8 cellular contexts compared by ENCODE assay signal in genomic region chr19:1439525-1440417, GRCh38. TPM values are rescaled to one million over a fixed set of nuclear protein-coding genes. Genes with fewer than 3 reads are reported as not detected.
DNase-seq lines count a peak whose midpoint lies in the region; ATAC-seq and TF ChIP-seq lines count a peak whose summit lies in the region.
"Not testable (repeated sequence)": the region's sequence is repeated elsewhere in the genome, so short reads cannot be mapped to it uniquely, and the experiment has no call there.

No MANE protein-coding gene starts in this region.

- H3K27me3 Mint-ChIP-seq in T-cell; activated naive CD8-positive, alpha-beta T cell treated with anti-CD3 and anti-CD28 coated beads for 36 hours; endodermal cell (ENCODE audit: insufficient read depth): not testable (repeated sequence)

- H3K27ac ChIP-seq in KMS-11; endodermal cell (ENCODE audit: low read depth, low read length); iPS-20b (ENCODE audit: low read length); neural cell (ENCODE audit: low read length): not testable (repeated sequence)
- peak overlapping the region in 1 of 2 donors; percentile 84 for H3K27ac ChIP-seq in testis

- not testable (repeated sequence) for H3K9me3 Mint-ChIP-seq in T-cell; activated naive CD8-positive, alpha-beta T cell treated with anti-CD3 and anti-CD28 coated beads for 36 hours; endodermal cell

- H3K4me2 ChIP-seq in KMS-11: peak overlapping the region; percentile 58
- H3K4me2 ChIP-seq in neural cell (ENCODE audit: low read length): peak overlapping the region; percentile 44

- TF ChIP-seq CTCF in KMS-11 (conservative IDR thresholded peaks at IDR 0.05; ENCODE audit: low read depth, low read length); endodermal cell (conservative IDR thresholded peaks at IDR 0.05); neural cell (IDR thresholded peaks at IDR 0.05; ENCODE audit: poor library complexity, severe bottlenecking); testis (IDR thresholded peaks at IDR 0.05): not testable (repeated sequence)

- not testable (repeated sequence) for H4K20me1 ChIP-seq in KMS-11 (ENCODE audit: insufficient read depth); neural cell (ENCODE audit: insufficient read depth)

- H3K27ac Mint-ChIP-seq in T-cell (peak overlapping the region; percentile 84), endodermal cell (peak overlapping the region; percentile 88)
- peak overlapping the region; percentile 88 for H3K27ac Mint-ChIP-seq in activated naive CD8-positive, alpha-beta T cell treated with anti-CD3 and anti-CD28 coated beads for 36 hours

- CTCF ChIA-PET in T-cell (lab: Charles Lee): not testable (repeated sequence)

- H3K79me2 ChIP-seq in KMS-11 (ENCODE audit: insufficient read depth, low read depth): peaks cover 24% of the 10 kb centered on the region
- peaks cover 14% of the 10 kb centered on the region for H3K79me2 ChIP-seq in neural cell (replicated peaks; ENCODE audit: insufficient read depth, low read length)

- not testable (repeated sequence) for H3K27me3 ChIP-seq in KMS-11 (ENCODE audit: insufficient read depth, low read depth); endodermal cell (ENCODE audit: control insufficient read depth, insufficient read depth, low read length, poor library complexity, severe bottlenecking); iPS-20b (ENCODE audit: insufficient read depth, low read length); neural cell (ENCODE audit: insufficient read depth, low read depth, low read length); testis

- H3K9ac ChIP-seq in KMS-11 (peak overlapping the region; percentile 93; the same call in 1 of the 2 replicates), endodermal cell (ENCODE audit: extremely low read depth, low read length, poor library complexity, severe bottlenecking) (peak overlapping the region; percentile 98), iPS-20b (ENCODE audit: low read depth, low read length) (peak overlapping the region; percentile 98), neural cell (ENCODE audit: low read length) (peak overlapping the region; percentile 81)

- WGBS in endodermal cell (ENCODE audit: insufficient coverage in 1 of 2, insufficient read length in 1 of 2), 2 experiments: 84 to 88% methylated on average over 44 to 57 of the region's 57 CpGs
- WGBS in testis, 2 donors: 35 to 67% methylated on average over 19 to 57 of the region's 57 CpGs

- H3K4me1 ChIP-seq in KMS-11 (ENCODE audit: low read depth, poor library complexity, severe bottlenecking): peaks cover 20% of the 10 kb centered on the region
- H3K4me1 ChIP-seq in endodermal cell (ENCODE audit: control insufficient read depth, insufficient read depth, low read length); iPS-20b (ENCODE audit: insufficient read depth, low read length): not testable (repeated sequence)
- peaks cover 12% of the 10 kb centered on the region for H3K4me1 ChIP-seq in testis

- not testable (repeated sequence) for H3F3A ChIP-seq in neural cell (ENCODE audit: insufficient read depth, low read length, poor library complexity, severe bottlenecking)

- peaks cover 33% of the 10 kb centered on the region for H3K36me3 Mint-ChIP-seq in T-cell
- H3K36me3 Mint-ChIP-seq in activated naive CD8-positive, alpha-beta T cell treated with anti-CD3 and anti-CD28 coated beads for 36 hours: peaks cover 49% of the 10 kb centered on the region
- peaks cover 44% of the 10 kb centered on the region for H3K36me3 Mint-ChIP-seq in endodermal cell (ENCODE audit: low read depth)

- not testable (repeated sequence) for H3K4me3 ChIP-seq in KMS-11 (IDR thresholded peaks at IDR 0.05; ENCODE audit: insufficient read depth, low read depth, low read length)
- H3K4me3 ChIP-seq in endodermal cell (ENCODE audit: low read length): peak overlapping the region; percentile 92
- peak overlapping the region; percentile 96 for H3K4me3 ChIP-seq in iPS-20b (ENCODE audit: low read length)
- peak overlapping the region; percentile 96 for H3K4me3 ChIP-seq in neural cell (ENCODE audit: low read length)
- peak overlapping the region; percentile 72 to 98 for H3K4me3 ChIP-seq in testis

- H2AFZ ChIP-seq in KMS-11 (ENCODE audit: low read depth); neural cell (ENCODE audit: low read depth, low read length): not testable (repeated sequence)

- H3K4me1 Mint-ChIP-seq in T-cell: peaks cover 24 to 42% (median 29%) of the 10 kb centered on the region in 3 donors
- H3K4me1 Mint-ChIP-seq in activated naive CD8-positive, alpha-beta T cell treated with anti-CD3 and anti-CD28 coated beads for 36 hours: peaks cover 29% of the 10 kb centered on the region
- not testable (repeated sequence) for H3K4me1 Mint-ChIP-seq in endodermal cell

- H3K36me3 ChIP-seq in KMS-11 (ENCODE audit: insufficient read depth): peaks cover 11% of the 10 kb centered on the region; the same call in 1 of the 2 replicates
- peaks cover 42% of the 10 kb centered on the region for H3K36me3 ChIP-seq in endodermal cell (ENCODE audit: control insufficient read depth, insufficient read depth, low read length)
- peaks cover 41% of the 10 kb centered on the region for H3K36me3 ChIP-seq in iPS-20b (ENCODE audit: insufficient read depth, low read depth, low read length)
- not testable (repeated sequence) for H3K36me3 ChIP-seq in neural cell (ENCODE audit: insufficient read depth, low read length); testis (ENCODE audit: low read depth, missing control alignments)

- H3K9me3 ChIP-seq in endodermal cell (ENCODE audit: control insufficient read depth, low read length); iPS-20b (ENCODE audit: insufficient read depth, low read depth, low read length); neural cell (ENCODE audit: low read length); testis: not testable (repeated sequence)

- TF ChIP-seq EP300 in neural cell (conservative IDR thresholded peaks at IDR 0.05; ENCODE audit: poor library complexity, severe bottlenecking): not testable (repeated sequence)

- not testable (repeated sequence) for TF ChIP-seq RAD21 in neural cell (conservative IDR thresholded peaks at IDR 0.05)

- ATAC-seq in T-cell (replicated peaks in 1 of 4): not testable (repeated sequence)

- POLR2A ChIA-PET in T-cell (lab: Charles Lee): not testable (repeated sequence)

- TF ChIP-seq POLR2A in testis (IDR thresholded peaks at IDR 0.05): not testable (repeated sequence)

- H3K9me2 ChIP-seq in neural cell (ENCODE audit: insufficient read depth, low read length): not testable (repeated sequence)

- peak; percentile 30 for DNase-seq in COLO668 (lab: John Stamatoyannopoulos, UW; ENCODE audit: unreplicated experiment)
- not testable (repeated sequence) for DNase-seq in T-cell; activated naive CD8-positive, alpha-beta T cell treated with anti-CD3 and anti-CD28 coated beads for 36 hours; endodermal cell; testis

- intact Hi-C loops in testis (cut with DNase I; ENCODE audit: low total_unique reads): not testable (repeated sequence)

- H3K4me3 Mint-ChIP-seq in T-cell (peak overlapping the region; percentile 96 to 99 (median 97)), endodermal cell (peak overlapping the region; percentile 95)
- peak overlapping the region; percentile 99 for H3K4me3 Mint-ChIP-seq in activated naive CD8-positive, alpha-beta T cell treated with anti-CD3 and anti-CD28 coated beads for 36 hours

RNA-seq across cellular contexts. Expression of gene RPS15, which starts 1.6 kb away (rescaled TPM):
- 1,000 to 10,000 TPM; 1,731 to 2,353 (median 2,282) TPM for total RNA-seq in T-cell
- total RNA-seq in activated naive CD8-positive, alpha-beta T cell treated with anti-CD3 and anti-CD28 coated beads for 36 hours: 1,000 to 10,000 TPM; 1,472 to 1,524 TPM
- total RNA-seq in endodermal cell: 1,000 to 10,000 TPM; 1,298 to 1,321 TPM
- polyA plus RNA-seq in endodermal cell (2013, experiment 1 of 2): 2,005 TPM
- polyA plus RNA-seq in endodermal cell (2013, experiment 2 of 2): 1,939 TPM
- polyA plus RNA-seq in neural cell: 452 and 591 TPM in 2 replicates
- 127 and 197 TPM in 2 replicates for polyA minus RNA-seq in neural cell
- total RNA-seq in testis: 1,000 to 10,000 TPM; 1,248 to 1,750 TPM
- 768 TPM for polyA plus RNA-seq in testis (ENCODE audit: insufficient read depth, low read depth, low replicate concordance)

RNA-seq across cellular contexts. Expression of gene APC2, which starts 10.2 kb away (rescaled TPM):
- total RNA-seq in T-cell (under 1 TPM; 0.08 to 0.29 (median 0.13) TPM), endodermal cell (under 1 TPM; 0.38 to 0.57 TPM), testis (1 to 10 TPM; 4.6 to 5.9 TPM)
- under 1 TPM; 0.21 to 0.26 TPM for total RNA-seq in activated naive CD8-positive, alpha-beta T cell treated with anti-CD3 and anti-CD28 coated beads for 36 hours
- polyA plus RNA-seq in endodermal cell (2013, experiment 1 of 2): 23.2 TPM
- 22.1 TPM for polyA plus RNA-seq in endodermal cell (2013, experiment 2 of 2)
- polyA plus RNA-seq in neural cell (50.5 and 79.7 TPM in 2 replicates), testis (ENCODE audit: insufficient read depth, low read depth, low replicate concordance) (2.8 TPM)
- polyA minus RNA-seq in neural cell: 302 and 348 TPM in 2 replicates

RNA-seq across cellular contexts. Expression of gene DAZAP1, which starts 32.4 kb away (rescaled TPM):
- 100 to 1,000 TPM; 153 to 170 (median 161) TPM for total RNA-seq in T-cell
- total RNA-seq in activated naive CD8-positive, alpha-beta T cell treated with anti-CD3 and anti-CD28 coated beads for 36 hours: 100 to 1,000 TPM; 287 to 297 TPM
- 100 to 1,000 TPM; 154 to 179 TPM for total RNA-seq in endodermal cell
- 94.3 TPM for polyA plus RNA-seq in endodermal cell (2013, experiment 1 of 2)
- polyA plus RNA-seq in endodermal cell (2013, experiment 2 of 2): 85.7 TPM
- 60.5 and 95.2 TPM in 2 replicates for polyA plus RNA-seq in neural cell
- polyA minus RNA-seq in neural cell: 34.6 and 39.8 TPM in 2 replicates
- 10 to 100 TPM; 97.9 to 99.6 TPM for total RNA-seq in testis
- 215 TPM for polyA plus RNA-seq in testis (ENCODE audit: insufficient read depth, low read depth, low replicate concordance)

RNA-seq across cellular contexts. Expression of gene GAMT, which starts 38.4 kb away (rescaled TPM):
- total RNA-seq in T-cell (10 to 100 TPM; 11.8 to 18.1 (median 13.7) TPM), endodermal cell (10 to 100 TPM; 38.4 to 49.6 TPM), testis (100 to 1,000 TPM; 144 to 191 TPM)
- total RNA-seq in activated naive CD8-positive, alpha-beta T cell treated with anti-CD3 and anti-CD28 coated beads for 36 hours: 10 to 100 TPM; 36.5 to 37.6 TPM
- polyA plus RNA-seq in endodermal cell (2013, experiment 1 of 2): 35.0 TPM
- 29.8 TPM for polyA plus RNA-seq in endodermal cell (2013, experiment 2 of 2)
- polyA plus RNA-seq in neural cell (32.5 and 54.1 TPM in 2 replicates), testis (ENCODE audit: insufficient read depth, low read depth, low replicate concordance) (92.2 TPM)
- 21.3 and 21.7 TPM in 2 replicates for polyA minus RNA-seq in neural cell

RNA-seq across cellular contexts. Expression of gene C19orf25, which starts 39.2 kb away (rescaled TPM):
- total RNA-seq in T-cell (10 to 100 TPM; 30.8 to 76.2 (median 71.4) TPM), endodermal cell (10 to 100 TPM; 40.0 to 51.1 TPM), testis (10 to 100 TPM; 55.4 to 72.5 TPM)
- 10 to 100 TPM; 27.0 to 28.7 TPM for total RNA-seq in activated naive CD8-positive, alpha-beta T cell treated with anti-CD3 and anti-CD28 coated beads for 36 hours
- 29.8 TPM for polyA plus RNA-seq in endodermal cell (2013, experiment 1 of 2)
- polyA plus RNA-seq in endodermal cell (2013, experiment 2 of 2): 25.4 TPM
- polyA plus RNA-seq in neural cell (80.2 and 108 TPM in 2 replicates), testis (ENCODE audit: insufficient read depth, low read depth, low replicate concordance) (39.3 TPM)
- polyA minus RNA-seq in neural cell: 33.8 and 39.9 TPM in 2 replicates
